In genomic region chr4:117478702-117479101, GRCh38 we compare ENCODE assay signal across 21 cellular contexts.
A peak's percentile ranks its signal among the peaks of the same experiment; 100 is the strongest.
DNase-seq lines count a peak whose midpoint lies in the region; ATAC-seq, FAIRE-seq and TF ChIP-seq lines count a peak whose summit lies in the region.
"Had no signal": no experiment of that assay in that cellular context is flagged by ENCODE, and none has a peak within 500 bp of the region (broad histone marks: within the 10 kb centered on the region; RNA-seq: fewer than 3 reads in every experiment).

No MANE protein-coding gene starts in this region.

- H3K27me3 Mint-ChIP-seq in MCF 10A (ENCODE audit: insufficient read depth, unreplicated experiment) (no peaks in the 10 kb centered on the region), GM23338 (ENCODE audit: insufficient read depth, low read depth, poor library complexity) (no peaks in the 10 kb centered on the region), astrocyte (ENCODE audit: low read depth, unreplicated experiment) (no peaks in the 10 kb centered on the region)

- H3K9me3 ChIP-seq in mammary epithelial cell (replicated peaks; ENCODE audit: insufficient read depth, low read length): no peaks in the 10 kb centered on the region
- no peaks in the 10 kb centered on the region for H3K9me3 ChIP-seq in astrocyte (ENCODE audit: insufficient read depth, low read depth, low read length)
- H3K9me3 ChIP-seq: Peyer's patch, SJSA1 had no signal

- H2AFZ ChIP-seq in mammary epithelial cell (ENCODE audit: low read depth, low read length) (no peak overlapping the region), GM23338 (no peak overlapping the region), astrocyte (ENCODE audit: low read depth, low read length) (no peak overlapping the region)

- H3K79me2 ChIP-seq in mammary epithelial cell (ENCODE audit: insufficient read depth, low read length): no peaks in the 10 kb centered on the region
- H3K79me2 ChIP-seq in GM23338 (replicated peaks; ENCODE audit: insufficient read depth): no peaks in the 10 kb centered on the region
- H3K79me2 ChIP-seq in astrocyte (ENCODE audit: insufficient read depth, low read length): no peaks in the 10 kb centered on the region

- H3K9ac ChIP-seq in mammary epithelial cell (ENCODE audit: insufficient read depth, low read length) (no peak overlapping the region), astrocyte (ENCODE audit: low read length) (no peak overlapping the region)

- H3K4me1 Mint-ChIP-seq in MCF 10A (ENCODE audit: insufficient read depth, unreplicated experiment) (peaks cover 6% of the 10 kb centered on the region), GM23338 (peaks cover 6% of the 10 kb centered on the region), astrocyte (ENCODE audit: low read depth, unreplicated experiment) (peaks cover 3% of the 10 kb centered on the region)

- H3K36me3 ChIP-seq in mammary epithelial cell (ENCODE audit: insufficient read depth, low read length) (no peaks in the 10 kb centered on the region), GM23338 (ENCODE audit: insufficient read depth) (no peaks in the 10 kb centered on the region; the same call in 1 of the 2 replicates), astrocyte (ENCODE audit: insufficient read depth, low read length) (no peaks in the 10 kb centered on the region)
- H3K36me3 ChIP-seq: Peyer's patch, SJSA1 had no signal

- in situ Hi-C loops in mammary epithelial cell (cut with MboI; ENCODE audit: low sequenced_read_pairs in 2 of 2): no loop called here

- DNase-seq in mammary epithelial cell (peak; percentile 17), MCF 10A (ENCODE audit: unreplicated experiment) (no peak), GM23338 (ENCODE audit: low spot score) (no peak), astrocyte (ENCODE audit: low read depth) (peak; percentile 20), NCI-H226 (no peak)
- no peak for DNase-seq in activated naive CD4-positive, alpha-beta T cell treated with Interleukin-2 at 50 U/mL for 16 hours
- DNase-seq: AML-193, EL, H9, HFFc6, KG1, NCI-H1105, NCI-H2029 treated with DMSO at 0.1 percent for 48 hours, NCI-H510A treated with DMSO at 0.1 percent for 48 hours, NCI-H774, Peyer's patch, T-helper 1 cell had no signal

- no peak overlapping the region for H3K4me2 ChIP-seq in mammary epithelial cell (ENCODE audit: insufficient read depth, low read depth, low read length)
- H3K4me2 ChIP-seq in GM23338: no peak overlapping the region
- H3K4me2 ChIP-seq in astrocyte (ENCODE audit: low read length): no peak overlapping the region

- no peak for ATAC-seq in GM23338
- no peak for ATAC-seq in GM18873 (IDR thresholded peaks at IDR 0.05; ENCODE audit: low FRiP score, unreplicated experiment)
- ATAC-seq in GM21717 (IDR thresholded peaks at IDR 0.05; ENCODE audit: unreplicated experiment): no peak

- no peak overlapping the region for H3K4me3 Mint-ChIP-seq in MCF 10A (ENCODE audit: unreplicated experiment)
- no peak overlapping the region for H3K4me3 Mint-ChIP-seq in GM23338
- no peak overlapping the region for H3K4me3 Mint-ChIP-seq in astrocyte (ENCODE audit: unreplicated experiment)
- H3K4me3 Mint-ChIP-seq: H9, HFFc6 had no signal

- H3K9me3 Mint-ChIP-seq in MCF 10A (ENCODE audit: unreplicated experiment): no peaks in the 10 kb centered on the region
- H3K9me3 Mint-ChIP-seq in GM23338: no peaks in the 10 kb centered on the region
- no peaks in the 10 kb centered on the region for H3K9me3 Mint-ChIP-seq in astrocyte (ENCODE audit: unreplicated experiment)
- H3K9me3 Mint-ChIP-seq: H9 had no signal

- H3K27me3 ChIP-seq in mammary epithelial cell (ENCODE audit: insufficient read depth, low read length): no peaks in the 10 kb centered on the region
- H3K27me3 ChIP-seq in GM23338 (ENCODE audit: insufficient read depth): no peaks in the 10 kb centered on the region
- no peaks in the 10 kb centered on the region for H3K27me3 ChIP-seq in astrocyte (ENCODE audit: insufficient read depth, low read length)
- H3K27me3 ChIP-seq: Peyer's patch, SJSA1 had no signal

- no peaks in the 10 kb centered on the region for H3F3A ChIP-seq in GM23338 (replicated peaks; ENCODE audit: low read depth)

- no peak for FAIRE-seq in astrocyte (lab: Jason Lieb, UNC)

- POLR2A ChIA-PET in MCF 10A (lab: Yijun Ruan, JAX): no interaction called here

- H3K27ac ChIP-seq in mammary epithelial cell (ENCODE audit: insufficient read depth, low read depth, low read length) (no peak overlapping the region), GM23338 (ENCODE audit: low read depth) (no peak overlapping the region), astrocyte (ENCODE audit: low read depth, low read length) (no peak overlapping the region)
- H3K27ac ChIP-seq: C4-2B, Peyer's patch, SJSA1 had no signal

- H3K36me3 Mint-ChIP-seq in MCF 10A (ENCODE audit: insufficient read depth, unreplicated experiment) (no peaks in the 10 kb centered on the region), GM23338 (ENCODE audit: low read depth) (no peaks in the 10 kb centered on the region), astrocyte (ENCODE audit: low read depth, unreplicated experiment) (no peaks in the 10 kb centered on the region)

- no TSS peak for BruUV-seq in mammary epithelial cell (replicated peaks; lab: Mats Ljungman, UMichigan)
- no TSS peak for BruUV-seq in MCF 10A (replicated peaks; lab: Mats Ljungman, UMichigan)

- H3K4me3 ChIP-seq in mammary epithelial cell (replicated peaks in 1 of 3; ENCODE audit: insufficient read depth in 1 of 3, low read depth in 2 of 3, low read length in 3 of 3) (no peak overlapping the region), GM23338 (no peak overlapping the region), astrocyte (ENCODE audit: insufficient read depth, low read depth, low read length) (no peak overlapping the region)
- H3K4me3 ChIP-seq: Peyer's patch, SJSA1 had no signal

- CTCF ChIA-PET in mammary epithelial cell (lab: Charles Lee; ENCODE audit: low non-redundant PET): no interaction called here
- CTCF ChIA-PET in MCF 10A (lab: Yijun Ruan, JAX): no interaction called here

- H4K20me1 ChIP-seq in mammary epithelial cell (ENCODE audit: insufficient read depth, low read length) (no peaks in the 10 kb centered on the region), GM23338 (replicated peaks; ENCODE audit: insufficient read depth) (no peaks in the 10 kb centered on the region), astrocyte (ENCODE audit: insufficient read depth, low read length) (no peaks in the 10 kb centered on the region)

- H3K27ac Mint-ChIP-seq in MCF 10A (ENCODE audit: low read depth, unreplicated experiment): no peak overlapping the region
- 0 out of 2 replicates have a peak overlapping the region, but pooled peaks have one; percentile 50 for H3K27ac Mint-ChIP-seq in GM23338
- no peak overlapping the region for H3K27ac Mint-ChIP-seq in astrocyte (ENCODE audit: unreplicated experiment)
- H3K27ac Mint-ChIP-seq: H9, HFFc6 had no signal

- no peaks in the 10 kb centered on the region for H3K9me2 ChIP-seq in GM23338 (ENCODE audit: insufficient read depth)

- H3K4me1 ChIP-seq in mammary epithelial cell (ENCODE audit: insufficient read depth, low read length): peaks cover 4% of the 10 kb centered on the region
- H3K4me1 ChIP-seq in GM23338 (ENCODE audit: insufficient read depth): peaks cover 6% of the 10 kb centered on the region; the same call in 1 of the 2 replicates
- H3K4me1 ChIP-seq in astrocyte (ENCODE audit: insufficient read depth, low read length): peaks cover 3% of the 10 kb centered on the region
- H3K4me1 ChIP-seq: Peyer's patch had no signal

- dilution Hi-C loops in mammary epithelial cell (cut with HindIII; ENCODE audit: low sequenced_read_pairs): no loop called here

- intact Hi-C loops in mammary epithelial cell (cut with micrococcal nuclease): no loop called here
- intact Hi-C loops in MCF 10A (cut with micrococcal nuclease): no loop called here

- TF ChIP-seq CTCF in mammary epithelial cell (conservative IDR thresholded peaks at IDR 0.05 in 1 of 2, IDR thresholded peaks at IDR 0.05 in 1 of 2; ENCODE audit: extremely low read depth in 1 of 2, insufficient read depth in 1 of 2, low read depth in 1 of 2, low read length in 2 of 2) (no peak), MCF 10A (IDR thresholded peaks at IDR 0.05; ENCODE audit: unreplicated experiment) (no peak), GM23338 (conservative IDR thresholded peaks at IDR 0.05; ENCODE audit: low read depth in 2 of 2) (no peak), astrocyte (IDR thresholded peaks at IDR 0.05; ENCODE audit: insufficient read depth, low read depth, low read length) (no peak)

TF ChIP-seq in GM23338, 12 proteins besides CTCF, POLR2A, EP300 and RAD21 (continues in another document):
- TF ChIP-seq POLR2AphosphoS5 (IDR thresholded peaks at IDR 0.05; ENCODE audit: low read depth) (no peak), ZNF331 (CRISPR knock-in tag; IDR thresholded peaks at IDR 0.05; ENCODE audit: low read depth) (no peak), EZH2 (IDR thresholded peaks at IDR 0.05; ENCODE audit: low read depth, unreplicated experiment) (no peak), ZNF114 (CRISPR knock-in tag; IDR thresholded peaks at IDR 0.05) (no peak), CREB1 (CRISPR knock-in tag; IDR thresholded peaks at IDR 0.05; ENCODE audit: low read depth) (no peak), REST (IDR thresholded peaks at IDR 0.05; ENCODE audit: unreplicated experiment) (no peak), JUNB (IDR thresholded peaks at IDR 0.05; ENCODE audit: unreplicated experiment) (no peak)

Comparison
In these comparisons a context has a peak if more than half of its experiments do, and no peak if none do; other contexts are left out.
1. DNase-seq: peak in mammary epithelial cell (single experiment) and astrocyte (single experiment); none in MCF 10A (single experiment), GM23338 (single experiment), NCI-H226 (single experiment) and activated naive CD4-positive, alpha-beta T cell treated with Interleukin-2 at 50 U/mL for 16 hours (single experiment).